16 cellular contexts compared by ENCODE assay signal in genomic region chr1:18635833-18636671, GRCh38. TPM values are rescaled to one million over a fixed set of nuclear protein-coding genes. Genes with fewer than 3 reads are reported as not detected.
DNase-seq lines count a peak whose midpoint lies in the region; ATAC-seq and TF ChIP-seq lines count a peak whose summit lies in the region.
"Had no signal": no experiment of that assay in that cellular context is flagged by ENCODE, and none has a peak within 500 bp of the region (broad histone marks: within the 10 kb centered on the region; RNA-seq: fewer than 3 reads in every experiment).

No MANE protein-coding gene starts in this region.

- peaks cover 4% of the 10 kb centered on the region for H3K9me3 Mint-ChIP-seq in activated CD4-positive, alpha-beta T cell treated with anti-CD3 and anti-CD28 coated beads, Interleukin-2, amount 10 ng/mL, durations not matched to agents 24 days and 14 days
- no peaks in the 10 kb centered on the region for H3K9me3 Mint-ChIP-seq in endothelial cell (ENCODE audit: unreplicated experiment)
- H3K9me3 Mint-ChIP-seq in progenitor cell of endocrine pancreas (ENCODE audit: low read depth), result no peaks in the 10 kb centered on the region
- H3K9me3 Mint-ChIP-seq: effector memory CD8-positive, alpha-beta T cell had no signal

- no peak for TF ChIP-seq CTCF in Panc1 (IDR thresholded peaks at IDR 0.05)
- no peak for TF ChIP-seq CTCF in endothelial cell (IDR thresholded peaks at IDR 0.05; ENCODE audit: unreplicated experiment)
- peak; percentile 46 for TF ChIP-seq CTCF in progenitor cell of endocrine pancreas (IDR thresholded peaks at IDR 0.05; ENCODE audit: unreplicated experiment)
- no peak for TF ChIP-seq CTCF in left ventricle myocardium inferior (IDR thresholded peaks at IDR 0.05; ENCODE audit: borderline replicate concordance)

- peak overlapping the region; percentile 72 for H3K27ac Mint-ChIP-seq in activated CD4-positive, alpha-beta T cell treated with anti-CD3 and anti-CD28 coated beads, Interleukin-2, amount 10 ng/mL, durations not matched to agents 24 days and 14 days
- H3K27ac Mint-ChIP-seq in endothelial cell (ENCODE audit: unreplicated experiment) (peak overlapping the region; percentile 45), progenitor cell of endocrine pancreas (peak overlapping the region; percentile 36)
- H3K27ac Mint-ChIP-seq: effector memory CD8-positive, alpha-beta T cell had no signal

- CTCF ChIA-PET in Panc1 (lab: Charles Lee), result no interaction called here

- peaks cover 76% of the 10 kb centered on the region for H3K27me3 ChIP-seq in Panc1 (ENCODE audit: control insufficient read depth, insufficient read depth, low read length)
- peaks cover 100% of the 10 kb centered on the region for H3K27me3 ChIP-seq in left ventricle myocardium inferior (ENCODE audit: low read depth)

- H3K9me3 ChIP-seq in Panc1 (ENCODE audit: control insufficient read depth, insufficient read depth, low read depth, low read length) (no peaks in the 10 kb centered on the region), left ventricle myocardium inferior (replicated peaks) (no peaks in the 10 kb centered on the region)
- H3K9me3 ChIP-seq: lower lobe of right lung had no signal

- H3K4me1 Mint-ChIP-seq in activated CD4-positive, alpha-beta T cell treated with anti-CD3 and anti-CD28 coated beads, Interleukin-2, amount 10 ng/mL, durations not matched to agents 24 days and 14 days, result peaks cover 12% of the 10 kb centered on the region
- H3K4me1 Mint-ChIP-seq in endothelial cell (ENCODE audit: unreplicated experiment) (peaks cover 66% of the 10 kb centered on the region), progenitor cell of endocrine pancreas (ENCODE audit: low read depth) (peaks cover 8% of the 10 kb centered on the region)

- no peaks in the 10 kb centered on the region for H3K36me3 ChIP-seq in Panc1 (ENCODE audit: control insufficient read depth, insufficient read depth, low read length)
- no peaks in the 10 kb centered on the region for H3K36me3 ChIP-seq in left ventricle myocardium inferior
- H3K36me3 ChIP-seq: lower lobe of right lung had no signal

- H3K27me3 Mint-ChIP-seq in activated CD4-positive, alpha-beta T cell treated with anti-CD3 and anti-CD28 coated beads, Interleukin-2, amount 10 ng/mL, durations not matched to agents 24 days and 14 days, result peaks cover 90% of the 10 kb centered on the region
- H3K27me3 Mint-ChIP-seq in endothelial cell (ENCODE audit: unreplicated experiment), result peaks cover 54% of the 10 kb centered on the region
- peaks cover 99% of the 10 kb centered on the region for H3K27me3 Mint-ChIP-seq in progenitor cell of endocrine pancreas

- H3K4me1 ChIP-seq in Panc1 (ENCODE audit: control insufficient read depth, insufficient read depth, low read length), result peaks cover 2% of the 10 kb centered on the region
- H3K4me1 ChIP-seq in left ventricle myocardium inferior, result peaks cover 9% of the 10 kb centered on the region

- no TSS peak for BruUV-seq in Panc1 (replicated peaks; lab: Mats Ljungman, UMichigan)

- H3K4me3 ChIP-seq in Panc1 (ENCODE audit: low read depth in 2 of 2, low read length in 2 of 2) (no peak overlapping the region), left ventricle myocardium inferior (no peak overlapping the region)
- H3K4me3 ChIP-seq: lower lobe of right lung had no signal

- peaks cover 16% of the 10 kb centered on the region for H3K36me3 Mint-ChIP-seq in activated CD4-positive, alpha-beta T cell treated with anti-CD3 and anti-CD28 coated beads, Interleukin-2, amount 10 ng/mL, durations not matched to agents 24 days and 14 days (ENCODE audit: low read depth)
- peaks cover 9% of the 10 kb centered on the region for H3K36me3 Mint-ChIP-seq in endothelial cell (ENCODE audit: low read depth, unreplicated experiment)
- H3K36me3 Mint-ChIP-seq in progenitor cell of endocrine pancreas (ENCODE audit: insufficient read depth), result no peaks in the 10 kb centered on the region

- H3K4me3 Mint-ChIP-seq in activated CD4-positive, alpha-beta T cell treated with anti-CD3 and anti-CD28 coated beads, Interleukin-2, amount 10 ng/mL, durations not matched to agents 24 days and 14 days, result no peak overlapping the region
- H3K4me3 Mint-ChIP-seq in endothelial cell (ENCODE audit: unreplicated experiment) (peak overlapping the region; percentile 58), progenitor cell of endocrine pancreas (ENCODE audit: low read depth) (no peak overlapping the region)
- H3K4me3 Mint-ChIP-seq: effector memory CD8-positive, alpha-beta T cell had no signal

- peak; percentile 59 for DNase-seq in activated CD4-positive, alpha-beta T cell treated with anti-CD3 and anti-CD28 coated beads, Interleukin-2, amount 10 ng/mL, durations not matched to agents 24 days and 14 days
- no peak for DNase-seq in activated CD4-positive, alpha-beta T cell treated with anti-CD3 and anti-CD28 coated beads for 1 hour
- DNase-seq in Panc1 (ENCODE audit: low read depth, low spot score), result no peak
- DNase-seq in endothelial cell (ENCODE audit: low spot score), result peak; percentile 10
- DNase-seq in progenitor cell of endocrine pancreas (ENCODE audit: low spot score, unreplicated experiment), result no peak
- no peak for DNase-seq in substantia nigra (lab: John Stamatoyannopoulos, UW)
- DNase-seq in left ventricle myocardium inferior, result no peak
- DNase-seq: effector memory CD8-positive, alpha-beta T cell; head of caudate nucleus; KG1; lower lobe of right lung; NCI-H1694 treated with DMSO at 0.1 percent for 48 hours had no signal

- peak; percentile 64 for ATAC-seq in Panc1
- ATAC-seq in GM19463 (IDR thresholded peaks at IDR 0.05; ENCODE audit: unreplicated experiment), result no peak
- ATAC-seq: effector memory CD8-positive, alpha-beta T cell; lower lobe of right lung had no signal

- in situ Hi-C loops in Panc1 (cut with HindIII; ENCODE audit: low pct_unique_long_range_greater_than_20kb, low sequenced_read_pairs), result no loop called here

- no peak overlapping the region for H3K27ac ChIP-seq in Panc1 (ENCODE audit: low read length)
- H3K27ac ChIP-seq in substantia nigra (ENCODE audit: low read depth, low read length, poor library complexity, severe bottlenecking), result no peak overlapping the region
- H3K27ac ChIP-seq in left ventricle myocardium inferior (replicated peaks), result no peak overlapping the region
- H3K27ac ChIP-seq: lower lobe of right lung had no signal

- POLR2A ChIA-PET in Panc1 (lab: Charles Lee), result no interaction called here

- intact Hi-C loops in activated CD4-positive, alpha-beta T cell treated with anti-CD3 and anti-CD28 coated beads, Interleukin-2, amount 10 ng/mL, durations not matched to agents 24 days and 14 days (cut with micrococcal nuclease), result no loop called here
- intact Hi-C loops in Panc1 (cut with micrococcal nuclease; ENCODE audit: unreplicated experiment) (no loop called here), left ventricle myocardium inferior (cut with micrococcal nuclease) (no loop called here)

RNA-seq across cellular contexts. Expression of gene PAX7, which starts 5.4 kb away (rescaled TPM):
- total RNA-seq in activated CD4-positive, alpha-beta T cell treated with anti-CD3 and anti-CD28 coated beads, Interleukin-2, amount 10 ng/mL, durations not matched to agents 24 days and 14 days, result not detected in 2 replicates
- not detected for total RNA-seq in Panc1 (2021; ENCODE audit: unreplicated experiment)
- polyA plus RNA-seq in Panc1 (2012; ENCODE audit: insufficient read length), result not detected
- 1.4 TPM for total RNA-seq in endothelial cell (ENCODE audit: unreplicated experiment)
- total RNA-seq in progenitor cell of endocrine pancreas, result not detected in 2 replicates
- not detected for total RNA-seq in left ventricle myocardium inferior
- total RNA-seq: activated CD8-positive, alpha-beta memory T cell treated with anti-CD3 and anti-CD28 coated beads for 36 hours; aorta; lower lobe of right lung; osteocyte had no signal
- polyA plus RNA-seq: aorta had no signal

Comparison
In these comparisons a context has a peak if more than half of its experiments do, and no peak if none do; other contexts are left out.
1. DNase-seq: peak in activated CD4-positive, alpha-beta T cell treated with anti-CD3 and anti-CD28 coated beads, Interleukin-2, amount 10 ng/mL, durations not matched to agents 24 days and 14 days (single experiment) and endothelial cell (single experiment); none in activated CD4-positive, alpha-beta T cell treated with anti-CD3 and anti-CD28 coated beads for 1 hour (single experiment), Panc1 (single experiment), progenitor cell of endocrine pancreas (single experiment), substantia nigra (0 of 49) and left ventricle myocardium inferior (single experiment).
2. Peak in every context shown above with its lines, with median percentiles within 50 percentile points of each other: H3K27ac Mint-ChIP-seq.